ENCODE assay signal across 19 cellular contexts in genomic region chr2:191790737-191791136, GRCh38. TPM values are rescaled to one million over a fixed set of nuclear protein-coding genes. Genes with fewer than 3 reads are reported as not detected.
"Had no signal": no experiment of that assay in that cellular context is flagged by ENCODE, and none has a peak within 500 bp of the region (broad histone marks: within the 10 kb centered on the region; RNA-seq: fewer than 3 reads in every experiment).

No MANE protein-coding gene starts in this region.

- H3K36me3 ChIP-seq: adrenal gland, colonic mucosa, gastroesophageal sphincter, heart left ventricle, WERI-Rb-1 had no signal

- H3K4me3 ChIP-seq: adrenal gland, colonic mucosa, gastroesophageal sphincter, heart left ventricle, skin epidermis had no signal

- H3K9me3 ChIP-seq: adrenal gland, colonic mucosa had no signal

- H3K4me1 ChIP-seq: adrenal gland, colonic mucosa, gastroesophageal sphincter, heart left ventricle had no signal

- H3K27me3 ChIP-seq: adrenal gland, colonic mucosa, gastroesophageal sphincter had no signal

- DNase-seq: activated CD4-positive, alpha-beta T cell treated with anti-CD3 and anti-CD28 coated beads, Interleukin-2, amount 50 U/mL, for 4 hours; activated gamma-delta T cell; activated T-cell treated with anti-CD3 and anti-CD28 coated beads, Interleukin-2, amount 50 U/mL, for 72 hours; adrenal gland; colonic mucosa; endodermal cell; heart left ventricle; kidney glomerular epithelial cell; left ventricle myocardium superior; stimulated activated CD4-positive, alpha-beta T cell treated with anti-CD3 and anti-CD28 coated beads, Interleukin-15, amount 100 ng/mL, for 24 hours; stimulated activated CD4-positive, alpha-beta T cell treated with anti-CD3 and anti-CD28 coated beads, Interleukin-4, amount 100 ng/mL, for 1 hour; stimulated activated naive CD8-positive, alpha-beta T cell treated with anti-CD3 and anti-CD28 coated beads, Interleukin-15, amount 100 ng/mL, for 72 hours; WERI-Rb-1 had no signal

- H3K27ac ChIP-seq: adrenal gland, colonic mucosa, epithelial cell of prostate, gastroesophageal sphincter, heart left ventricle, skin epidermis, WERI-Rb-1 had no signal

RNA-seq across cellular contexts. Expression of gene CAVIN2, which starts 56.2 kb away (rescaled TPM):
- total RNA-seq: activated CD8-positive, alpha-beta memory T cell treated with anti-CD3 and anti-CD28 coated beads for 36 hours; activated T-cell treated with anti-CD3 and anti-CD28 coated beads, Interleukin-2, amount 50 U/mL, for 72 hours; endodermal cell; neural crest cell; T-helper 1 cell treated with Interleukin-12 subunit alpha and Interleukin-12 subunit beta and Interleukin-4 antibody, amounts not matched to agents 30 ng/mL and 1 ng/mL, for 36 hours had no signal
